Comparison of ENCODE assay signal across 16 cellular contexts in genomic region chr17:38721802-38722201, GRCh38. TPM values are rescaled to one million over a fixed set of nuclear protein-coding genes. Genes with fewer than 3 reads are reported as not detected.
A peak's percentile ranks its signal among the peaks of the same experiment; 100 is the strongest.
DNase-seq lines count a peak whose midpoint lies in the region; ATAC-seq, FAIRE-seq and TF ChIP-seq lines count a peak whose summit lies in the region.
"Had no signal": no experiment of that assay in that cellular context is flagged by ENCODE, and none has a peak within 500 bp of the region (broad histone marks: within the 10 kb centered on the region; RNA-seq: fewer than 3 reads in every experiment).

No MANE protein-coding gene starts in this region.

- no peaks in the 10 kb centered on the region for H3K79me2 ChIP-seq in H1 (ENCODE audit: control insufficient read depth in 1 of 2, insufficient read depth in 2 of 2, low read length in 2 of 2)

- H4K20me1 ChIP-seq in BLaER1 (peaks cover 13% of the 10 kb centered on the region; the same call in 1 of the 2 replicates), H1 (replicated peaks in 1 of 2; ENCODE audit: control insufficient read depth in 1 of 2, insufficient read depth in 2 of 2, low read length in 2 of 2) (no peaks in the 10 kb centered on the region)
- H4K20me1 ChIP-seq in BLaER1 treated with 17β-estradiol and CSF1 and Interleukin-3, amounts not matched to agents 10 nM and 100 nM: peaks cover 0 to 21% (median 4%) of the 10 kb centered on the region in 11 experiments; a peak in 5 of 22 replicates

- H3K9ac ChIP-seq in BLaER1 (peak overlapping the region; percentile 60), H1 (replicated peaks in 1 of 4; ENCODE audit: extremely low read depth in 1 of 4, low read depth in 3 of 4, low read length in 3 of 4) (no peak overlapping the region)
- H3K9ac ChIP-seq in BLaER1 treated with 17β-estradiol and CSF1 and Interleukin-3, amounts not matched to agents 10 nM and 100 nM: peak overlapping the region in 6 of 11 experiments; percentile 6 to 59 (median 36); a peak in 8 of 22 replicates

- no peak overlapping the region for H4K8ac ChIP-seq in H1 (ENCODE audit: extremely low read depth, insufficient read depth, low read length)

- TF ChIP-seq CTCF in H1 (IDR thresholded peaks at IDR 0.05; ENCODE audit: control extremely low read depth in 1 of 3, insufficient read depth in 1 of 3, low read depth in 1 of 3, low read length in 3 of 3): no peak

- H4K5ac ChIP-seq in H1 (ENCODE audit: insufficient read length, low read depth, low read length): no peak overlapping the region

- H3K4ac ChIP-seq in H1 (replicated peaks; ENCODE audit: insufficient read length, low read depth, low read length): no peak overlapping the region

- no peak overlapping the region for H2BK12ac ChIP-seq in H1 (ENCODE audit: low read depth, low read length)

- 84% methylated on average over 16 of the region's 16 CpGs; no CpG with 5 or more reads in 1 of the 2 experiments for WGBS in H1 (ENCODE audit: extremely low coverage in 1 of 2, insufficient coverage in 1 of 2, insufficient read length in 1 of 2, insufficient replicate concordance in 2 of 2, low coverage in 1 of 2, low lambda C conversion rate in 2 of 2, missing lambda C conversion rate in 1 of 2), 2 experiments

- TF ChIP-seq EP300 in H1 (IDR thresholded peaks at IDR 0.05; ENCODE audit: borderline replicate concordance in 1 of 2, low read depth in 2 of 2, low read length in 2 of 2): no peak

- no peak overlapping the region for H3K4me3 Mint-ChIP-seq in stimulated activated memory B cell treated with anti-CD40 and anti-IgM and Interleukin-4, amounts not matched to agents 10 μg/mL and 1 μg/mL and 100 μg/mL, for 72 hours

- H2BK120ac ChIP-seq in H1 (replicated peaks; ENCODE audit: low read depth, low read length): no peak overlapping the region

- peaks cover 26% of the 10 kb centered on the region for H3K4me1 Mint-ChIP-seq in stimulated activated memory B cell treated with anti-CD40 and anti-IgM and Interleukin-4, amounts not matched to agents 10 μg/mL and 1 μg/mL and 100 μg/mL, for 72 hours

- H4K91ac ChIP-seq in H1 (replicated peaks; ENCODE audit: insufficient read length, low read length): no peak overlapping the region

- POLR2A ChIA-PET in H1 (lab: Charles Lee; ENCODE audit: partially characterized antibody): interaction anchor here (1.2 to 1.3 kb wide), 3 partner anchors 10 to 11 kb away, joined by 3 to 6 read pairs (median 3); no protein-coding TSS in a partner anchor

- H3K4me1 ChIP-seq in BLaER1: peaks cover 86% of the 10 kb centered on the region
- H3K4me1 ChIP-seq in BLaER1 treated with 17β-estradiol and CSF1 and Interleukin-3, amounts not matched to agents 10 nM and 100 nM: peaks cover 38 to 79% (median 62%) of the 10 kb centered on the region in 10 experiments
- H3K4me1 ChIP-seq in H1 (replicated peaks in 1 of 4; ENCODE audit: control insufficient read depth in 3 of 4, insufficient read depth in 4 of 4, low read length in 3 of 4): peaks cover 6 to 20% (median 10%) of the 10 kb centered on the region in 4 experiments

- no peak for FAIRE-seq in H1 (lab: Jason Lieb, UNC)
- FAIRE-seq: A204.1, D721Med, G401.6, GM12892, GM18507, H54 had no signal

- H3K36me3 ChIP-seq in BLaER1: peaks cover 88% of the 10 kb centered on the region
- H3K36me3 ChIP-seq in BLaER1 treated with 17β-estradiol and CSF1 and Interleukin-3, amounts not matched to agents 10 nM and 100 nM: peaks cover 73 to 90% (median 80%) of the 10 kb centered on the region in 11 experiments
- no peaks in the 10 kb centered on the region for H3K36me3 ChIP-seq in H1 (ENCODE audit: control insufficient read depth in 2 of 4, insufficient read depth in 4 of 4, low read length in 3 of 4)

- H3K9me3 Mint-ChIP-seq in stimulated activated memory B cell treated with anti-CD40 and anti-IgM and Interleukin-4, amounts not matched to agents 10 μg/mL and 1 μg/mL and 100 μg/mL, for 72 hours: no peaks in the 10 kb centered on the region

- no peak overlapping the region for H3K23ac ChIP-seq in H1 (ENCODE audit: insufficient read length)

- no peaks in the 10 kb centered on the region for H3K27me3 Mint-ChIP-seq in stimulated activated memory B cell treated with anti-CD40 and anti-IgM and Interleukin-4, amounts not matched to agents 10 μg/mL and 1 μg/mL and 100 μg/mL, for 72 hours

- H3K4me3 ChIP-seq in BLaER1 (no peak overlapping the region), H1 (ENCODE audit: extremely low read depth in 1 of 4, insufficient read depth in 2 of 4, low read depth in 3 of 4, low read length in 4 of 4) (no peak overlapping the region)
- H3K4me3 ChIP-seq in BLaER1 treated with 17β-estradiol and CSF1 and Interleukin-3, amounts not matched to agents 10 nM and 100 nM: no peak overlapping the region

- no peak overlapping the region for H3K56ac ChIP-seq in H1 (replicated peaks; ENCODE audit: insufficient read length, low read depth, low read length)

- peak; percentile 57 for ATAC-seq in stimulated activated memory B cell treated with anti-CD40 and anti-IgM and Interleukin-4, amounts not matched to agents 10 μg/mL and 1 μg/mL and 100 μg/mL, for 72 hours
- ATAC-seq in GM18511 (IDR thresholded peaks at IDR 0.05; ENCODE audit: unreplicated experiment): no peak

- H3K23me2 ChIP-seq in H1 (ENCODE audit: low read depth, low read length): peaks cover 2% of the 10 kb centered on the region; the same call in 1 of the 2 replicates

- no peak overlapping the region for H2AFZ ChIP-seq in H1 (ENCODE audit: low read length)

- no peak overlapping the region for H3K27ac Mint-ChIP-seq in stimulated activated memory B cell treated with anti-CD40 and anti-IgM and Interleukin-4, amounts not matched to agents 10 μg/mL and 1 μg/mL and 100 μg/mL, for 72 hours

- H3K4me2 ChIP-seq in BLaER1 (peak overlapping the region; percentile 66), H1 (ENCODE audit: insufficient read depth in 1 of 2, low read depth in 2 of 2, low read length in 2 of 2) (no peak overlapping the region)
- H3K4me2 ChIP-seq in BLaER1 treated with 17β-estradiol and CSF1 and Interleukin-3, amounts not matched to agents 10 nM and 100 nM: peak overlapping the region in 10 of 11 experiments; percentile 21 to 67 (median 52); a peak in 16 of 22 replicates

- H3K79me1 ChIP-seq in H1 (ENCODE audit: low read depth, low read length): no peaks in the 10 kb centered on the region

- H3K27me3 ChIP-seq in BLaER1 (no peaks in the 10 kb centered on the region), H1 (replicated peaks in 1 of 4; ENCODE audit: control insufficient read depth in 3 of 4, extremely low read depth in 1 of 4, insufficient read depth in 3 of 4, low read length in 3 of 4) (peaks cover 0 to 10% (median 7%) of the 10 kb centered on the region in 4 experiments; a peak in 6 of 7 replicates)
- no peaks in the 10 kb centered on the region for H3K27me3 ChIP-seq in BLaER1 treated with 17β-estradiol and CSF1 and Interleukin-3, amounts not matched to agents 10 nM and 100 nM

- no peak overlapping the region for H2BK20ac ChIP-seq in H1 (ENCODE audit: low read length)

- H2BK15ac ChIP-seq in H1 (ENCODE audit: low read length): no peak overlapping the region

- no peak overlapping the region for H3K14ac ChIP-seq in H1 (ENCODE audit: insufficient read length)

- DNase-seq in H1 (ENCODE audit: low read depth in 1 of 2, low spot score in 2 of 2): no peak
- DNase-seq in GDM1 (lab: John Stamatoyannopoulos, UW): no peak
- no peak for DNase-seq in stimulated activated CD4-positive, alpha-beta T cell treated with anti-CD3 and anti-CD28 coated beads, Interleukin-4, amount 100 ng/mL, for 1 hour
- DNase-seq: ACHN, Caco-2, HCEC 1CT had no signal

- peaks cover 52% of the 10 kb centered on the region for H3K36me3 Mint-ChIP-seq in stimulated activated memory B cell treated with anti-CD40 and anti-IgM and Interleukin-4, amounts not matched to agents 10 μg/mL and 1 μg/mL and 100 μg/mL, for 72 hours

- no peak for TF ChIP-seq POLR2A in H1 (IDR thresholded peaks at IDR 0.05; ENCODE audit: control extremely low read depth in 1 of 2, low read depth in 2 of 2, low read length in 2 of 2)

- H2AK5ac ChIP-seq in H1 (ENCODE audit: low read depth, low read length): 0 out of 2 replicates have a peak overlapping the region, but pooled peaks have one; percentile 13

- H2BK5ac ChIP-seq in H1 (ENCODE audit: low read depth, low read length): no peak overlapping the region

- H3K27ac ChIP-seq in BLaER1 (peak overlapping the region; percentile 65), H1 (ENCODE audit: low read depth, low read length) (no peak overlapping the region)
- H3K27ac ChIP-seq in BLaER1 treated with 17β-estradiol and CSF1 and Interleukin-3, amounts not matched to agents 10 nM and 100 nM: peak overlapping the region in 5 of 11 experiments; percentile 15 to 35 (median 28); a peak in 4 of 22 replicates

- TF ChIP-seq RAD21 in H1 (IDR thresholded peaks at IDR 0.05 in 1 of 2, conservative IDR thresholded peaks at IDR 0.05 in 1 of 2; ENCODE audit: low read depth in 2 of 2, low read length in 2 of 2): no peak

- H3K9me3 ChIP-seq in BLaER1: no peaks in the 10 kb centered on the region
- no peaks in the 10 kb centered on the region for H3K9me3 ChIP-seq in BLaER1 treated with 17β-estradiol and CSF1 and Interleukin-3, amounts not matched to agents 10 nM and 100 nM (replicated peaks in 1 of 11)
- no peaks in the 10 kb centered on the region for H3K9me3 ChIP-seq in H1 (ENCODE audit: insufficient read depth in 2 of 2, low read depth in 1 of 2, low read length in 1 of 2)
- H3K9me3 ChIP-seq: Caco-2 had no signal

- H3K18ac ChIP-seq in H1 (ENCODE audit: extremely low read depth, low read length): no peak overlapping the region

- CTCF ChIA-PET in H1 (lab: Charles Lee; ENCODE audit: partially characterized antibody): interaction anchor here (0.5 to 3.7 kb wide), 9 partner anchors 10 to 443 kb away, joined by 3 to 17 read pairs (median 4); no protein-coding TSS in a partner anchor

RNA-seq across cellular contexts. Expression of gene CISD3, which starts 8.3 kb away (rescaled TPM):
- total RNA-seq in H1 (2021; fragmentation: NEBNext Ultra II Directional; extraction: Animal tissue kit (Norgen Biotek cat#: 25700)): 11.1 and 11.6 TPM in 2 replicates
- polyA plus RNA-seq in H1 (2011; rRNA removed): 8.4 and 9.4 TPM in 2 replicates
- 6.7 TPM for polyA plus RNA-seq in H1 (2011; cell fraction: cytosol; rRNA removed)
- polyA plus RNA-seq in H1 (2011; cell fraction: nucleus; rRNA removed): 7.1 TPM
- polyA plus RNA-seq in H1 (2012, experiment 1 of 2): 7.7 to 15.0 TPM (median 9.7 TPM) in 4 replicates
- polyA plus RNA-seq in H1 (2012, experiment 2 of 2): 8.8 TPM
- polyA plus RNA-seq in H1 (2013, experiment 1 of 2): 7.5 TPM
- 8.1 TPM for polyA plus RNA-seq in H1 (2013, experiment 2 of 2)
- 1.8 and 3.9 TPM in 2 replicates for polyA minus RNA-seq in H1 (2011; rRNA and poly(A)+ RNA removed)
- 5.7 TPM for polyA minus RNA-seq in H1 (2011; cell fraction: cytosol; rRNA and poly(A)+ RNA removed)
- polyA minus RNA-seq in H1 (2011; cell fraction: nucleus; rRNA and poly(A)+ RNA removed): 6.7 TPM

RNA-seq across cellular contexts. Expression of gene MLLT6, which starts 16.7 kb away (rescaled TPM):
- total RNA-seq in H1 (2021; fragmentation: NEBNext Ultra II Directional; extraction: Animal tissue kit (Norgen Biotek cat#: 25700)): 7.7 and 8.0 TPM in 2 replicates
- polyA plus RNA-seq in H1 (2011; rRNA removed): 6.5 and 7.7 TPM in 2 replicates
- polyA plus RNA-seq in H1 (2011; cell fraction: cytosol; rRNA removed): 9.3 TPM
- polyA plus RNA-seq in H1 (2011; cell fraction: nucleus; rRNA removed): 57.8 TPM
- polyA plus RNA-seq in H1 (2012, experiment 1 of 2): 8.9 to 16.8 TPM (median 11.1 TPM) in 4 replicates
- polyA plus RNA-seq in H1 (2012, experiment 2 of 2): 5.1 TPM
- polyA plus RNA-seq in H1 (2013, experiment 1 of 2): 3.0 TPM
- 2.4 TPM for polyA plus RNA-seq in H1 (2013, experiment 2 of 2)
- polyA minus RNA-seq in H1 (2011; rRNA and poly(A)+ RNA removed): 8.2 and 12.8 TPM in 2 replicates
- polyA minus RNA-seq in H1 (2011; cell fraction: cytosol; rRNA and poly(A)+ RNA removed): 6.0 TPM
- polyA minus RNA-seq in H1 (2011; cell fraction: nucleus; rRNA and poly(A)+ RNA removed): 19.7 TPM

RNA-seq across cellular contexts. Expression of gene PCGF2, which starts 26.3 kb away (rescaled TPM):
- 86.1 and 93.3 TPM in 2 replicates for total RNA-seq in H1 (2021; fragmentation: NEBNext Ultra II Directional; extraction: Animal tissue kit (Norgen Biotek cat#: 25700))
- polyA plus RNA-seq in H1 (2011; rRNA removed): 42.1 and 81.4 TPM in 2 replicates
- 29.9 TPM for polyA plus RNA-seq in H1 (2011; cell fraction: cytosol; rRNA removed)
- 84.7 TPM for polyA plus RNA-seq in H1 (2011; cell fraction: nucleus; rRNA removed)
- polyA plus RNA-seq in H1 (2012, experiment 1 of 2): 75.9 to 100 TPM (median 96.1 TPM) in 4 replicates
- polyA plus RNA-seq in H1 (2012, experiment 2 of 2): 61.3 TPM
- 40.8 TPM for polyA plus RNA-seq in H1 (2013, experiment 1 of 2)
- 42.2 TPM for polyA plus RNA-seq in H1 (2013, experiment 2 of 2)
- 13.2 and 28.0 TPM in 2 replicates for polyA minus RNA-seq in H1 (2011; rRNA and poly(A)+ RNA removed)
- polyA minus RNA-seq in H1 (2011; cell fraction: cytosol; rRNA and poly(A)+ RNA removed): 57.5 TPM
- polyA minus RNA-seq in H1 (2011; cell fraction: nucleus; rRNA and poly(A)+ RNA removed): 21.4 TPM

RNA-seq across cellular contexts. Expression of gene PSMB3, which starts 30.7 kb away (rescaled TPM):
- 291 and 301 TPM in 2 replicates for total RNA-seq in H1 (2021; fragmentation: NEBNext Ultra II Directional; extraction: Animal tissue kit (Norgen Biotek cat#: 25700))
- polyA plus RNA-seq in H1 (2011; rRNA removed): 866 and 914 TPM in 2 replicates
- polyA plus RNA-seq in H1 (2011; cell fraction: cytosol; rRNA removed): 619 TPM
- polyA plus RNA-seq in H1 (2011; cell fraction: nucleus; rRNA removed): 473 TPM
- 334 to 383 TPM (median 362 TPM) in 4 replicates for polyA plus RNA-seq in H1 (2012, experiment 1 of 2)
- 693 TPM for polyA plus RNA-seq in H1 (2012, experiment 2 of 2)
- 292 TPM for polyA plus RNA-seq in H1 (2013, experiment 1 of 2)
- polyA plus RNA-seq in H1 (2013, experiment 2 of 2): 289 TPM
- polyA minus RNA-seq in H1 (2011; rRNA and poly(A)+ RNA removed): 275 and 292 TPM in 2 replicates
- 96.6 TPM for polyA minus RNA-seq in H1 (2011; cell fraction: cytosol; rRNA and poly(A)+ RNA removed)
- polyA minus RNA-seq in H1 (2011; cell fraction: nucleus; rRNA and poly(A)+ RNA removed): 86.6 TPM

RNA-seq across cellular contexts. Expression of gene EPOP, which starts 47.0 kb away (rescaled TPM):
- total RNA-seq in H1 (2021; fragmentation: NEBNext Ultra II Directional; extraction: Animal tissue kit (Norgen Biotek cat#: 25700)): 3.3 and 4.0 TPM in 2 replicates
- 1.5 and 2.1 TPM in 2 replicates for polyA plus RNA-seq in H1 (2011; rRNA removed)
- 2.1 TPM for polyA plus RNA-seq in H1 (2011; cell fraction: cytosol; rRNA removed)
- 2.2 TPM for polyA plus RNA-seq in H1 (2011; cell fraction: nucleus; rRNA removed)
- 4.3 to 5.9 TPM (median 5.2 TPM) in 4 replicates for polyA plus RNA-seq in H1 (2012, experiment 1 of 2)
- polyA plus RNA-seq in H1 (2012, experiment 2 of 2): 5.1 TPM
- 1.3 TPM for polyA plus RNA-seq in H1 (2013, experiment 1 of 2)
- 1.3 TPM for polyA plus RNA-seq in H1 (2013, experiment 2 of 2)
- polyA minus RNA-seq in H1 (2011; rRNA and poly(A)+ RNA removed): 0.78 and 1.5 TPM in 2 replicates
- 1.8 TPM for polyA minus RNA-seq in H1 (2011; cell fraction: cytosol; rRNA and poly(A)+ RNA removed)
- polyA minus RNA-seq in H1 (2011; cell fraction: nucleus; rRNA and poly(A)+ RNA removed): 2.2 TPM

Comparison
In these comparisons a context has a peak if more than half of its experiments do, and no peak if none do; other contexts are left out.
1. H3K4me2 ChIP-seq: peak in BLaER1 (single experiment) and BLaER1 treated with 17β-estradiol and CSF1 and Interleukin-3, amounts not matched to agents 10 nM and 100 nM (10 of 11); none in H1 (0 of 2).
2. H3K9ac ChIP-seq: peak in BLaER1 (single experiment) and BLaER1 treated with 17β-estradiol and CSF1 and Interleukin-3, amounts not matched to agents 10 nM and 100 nM (6 of 11); none in H1 (0 of 4).